ENCODE assay signal across 8 cellular contexts in the genomic region with DNA sequence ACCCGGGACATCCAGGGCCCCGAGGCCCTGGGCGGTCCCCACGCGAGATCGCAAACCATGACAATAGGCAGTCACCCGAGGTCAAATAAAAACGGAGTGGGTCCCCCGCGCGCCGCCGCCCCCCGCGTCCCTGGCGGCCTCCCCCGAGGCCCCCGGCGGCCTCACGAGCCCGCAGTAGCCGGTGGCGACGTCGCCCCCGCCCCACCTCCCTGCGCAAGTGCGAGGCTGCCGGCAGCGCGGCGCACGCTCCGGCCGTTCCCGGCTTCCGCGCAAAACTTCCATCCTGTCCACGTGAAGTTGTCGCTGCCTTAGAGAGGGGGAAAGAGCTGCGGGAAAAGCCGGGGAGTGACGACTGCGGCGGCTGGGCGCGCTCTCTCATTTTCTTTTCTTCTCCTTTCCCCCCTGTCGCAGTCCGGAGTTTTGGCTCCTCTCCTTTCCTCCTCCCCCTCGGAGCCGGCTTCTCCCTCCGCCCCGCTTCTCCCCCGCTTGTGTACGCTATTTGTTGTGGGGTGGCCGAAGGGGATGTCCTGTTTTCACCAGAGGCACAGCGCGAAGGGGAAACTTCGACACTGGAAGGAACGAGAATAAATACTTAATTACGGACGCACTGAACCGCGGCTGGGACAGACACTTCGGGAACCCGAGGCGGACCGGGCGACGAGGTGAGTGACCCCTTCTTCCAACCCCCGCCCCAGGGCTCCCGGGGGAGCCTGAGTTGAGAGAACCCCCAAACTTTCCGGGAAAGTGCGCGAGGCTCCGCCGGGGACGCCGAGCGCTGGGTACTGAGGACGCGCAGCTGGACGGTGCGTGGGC. TPM values are rescaled to one million over a fixed set of nuclear protein-coding genes. Genes with fewer than 3 reads are reported as not detected.
DNase-seq lines count a peak whose midpoint lies in the region; ATAC-seq and TF ChIP-seq lines count a peak whose summit lies in the region.

A gene with protein sequence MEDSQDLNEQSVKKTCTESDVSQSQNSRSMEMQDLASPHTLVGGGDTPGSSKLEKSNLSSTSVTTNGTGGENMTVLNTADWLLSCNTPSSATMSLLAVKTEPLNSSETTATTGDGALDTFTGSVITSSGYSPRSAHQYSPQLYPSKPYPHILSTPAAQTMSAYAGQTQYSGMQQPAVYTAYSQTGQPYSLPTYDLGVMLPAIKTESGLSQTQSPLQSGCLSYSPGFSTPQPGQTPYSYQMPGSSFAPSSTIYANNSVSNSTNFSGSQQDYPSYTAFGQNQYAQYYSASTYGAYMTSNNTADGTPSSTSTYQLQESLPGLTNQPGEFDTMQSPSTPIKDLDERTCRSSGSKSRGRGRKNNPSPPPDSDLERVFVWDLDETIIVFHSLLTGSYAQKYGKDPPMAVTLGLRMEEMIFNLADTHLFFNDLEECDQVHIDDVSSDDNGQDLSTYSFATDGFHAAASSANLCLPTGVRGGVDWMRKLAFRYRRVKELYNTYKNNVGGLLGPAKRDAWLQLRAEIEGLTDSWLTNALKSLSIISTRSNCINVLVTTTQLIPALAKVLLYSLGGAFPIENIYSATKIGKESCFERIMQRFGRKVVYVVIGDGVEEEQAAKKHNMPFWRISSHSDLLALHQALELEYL (plus strand): TSS at position 270 of the 813 bp plus-strand sequence. CDS start 33,424 bp downstream, outside the sequence.

- H3K9me3 Mint-ChIP-seq in nephron = no peaks in the 10 kb centered on the region

- no peaks in the 10 kb centered on the region for H3K36me3 Mint-ChIP-seq in nephron (ENCODE audit: low read depth)

- H3K4me1 Mint-ChIP-seq in nephron = peaks cover 35% of the 10 kb centered on the region

- H3K27me3 Mint-ChIP-seq in nephron (ENCODE audit: low read depth) = peaks cover 64% of the 10 kb centered on the region

- no peak for ATAC-seq in HG03135 (IDR thresholded peaks at IDR 0.05; ENCODE audit: unreplicated experiment)
- no peak for ATAC-seq in HG02938 (IDR thresholded peaks at IDR 0.05; ENCODE audit: unreplicated experiment)
- ATAC-seq in GM19023 (IDR thresholded peaks at IDR 0.05; ENCODE audit: unreplicated experiment) = no peak

- peak within 1 kb of the TSS; percentile 95 to 99 (median 96) for H3K4me3 Mint-ChIP-seq in nephron

- DNase-seq in GM03348 (ENCODE audit: low spot score) (peak; percentile 13), NCI-H748 (lab: John Stamatoyannopoulos, UW; ENCODE audit: unreplicated experiment) (peak; percentile 76), fibroblast of peridontal ligament (ENCODE audit: extremely low read depth) (peak; percentile 26), occipital lobe (lab: John Stamatoyannopoulos, UW) (no peak)

- H3K27ac Mint-ChIP-seq in nephron = peak within 1 kb of the TSS; percentile 91 to 97 (median 96)

- no peak for TF ChIP-seq CTCF in nephron (IDR thresholded peaks at IDR 0.05; ENCODE audit: unreplicated experiment in 3 of 3)

RNA-seq across cellular contexts. Expression of the gene that starts here (rescaled TPM):
- 0.47 TPM for total RNA-seq in occipital lobe
